10 cellular contexts compared by ENCODE assay signal in genomic region chr11:119759324-119759723, GRCh38. TPM values are rescaled to one million over a fixed set of nuclear protein-coding genes. Genes with fewer than 3 reads are reported as not detected.
DNase-seq lines count a peak whose midpoint lies in the region; ATAC-seq, FAIRE-seq and TF ChIP-seq lines count a peak whose summit lies in the region.
"Had no signal": no experiment of that assay in that cellular context is flagged by ENCODE, and none has a peak within 500 bp of the region (broad histone marks: within the 10 kb centered on the region; RNA-seq: fewer than 3 reads in every experiment).

No MANE protein-coding gene starts in this region.

- ATAC-seq in activated naive CD8-positive, alpha-beta T cell treated with anti-CD3 and anti-CD28 coated beads, Interleukin-2, amount 50 U/mL, for 24 hours: peak; percentile 60
- no peak for ATAC-seq in GM18517 (IDR thresholded peaks at IDR 0.05; ENCODE audit: unreplicated experiment)
- no peak for ATAC-seq in effector memory CD8-positive, alpha-beta T cell (replicated peaks)
- ATAC-seq: left colon had no signal

- DNase-seq in activated naive CD8-positive, alpha-beta T cell treated with anti-CD3 and anti-CD28 coated beads, Interleukin-2, amount 50 U/mL, for 24 hours: no peak
- DNase-seq in activated naive CD8-positive, alpha-beta T cell treated with anti-CD3 and anti-CD28 coated beads for 36 hours: no peak
- DNase-seq in NOMO-1 treated with dmso at 0.1 percent for 144 hours (lab: John Stamatoyannopoulos, UW; ENCODE audit: unreplicated experiment) (peak; percentile 64), erythroblast (lab: John Stamatoyannopoulos, UW) (peak; percentile 43 to 50), urothelium cell line (ENCODE audit: low spot score) (peak; percentile 63), nephron progenitor cell (no peak)
- no peak for DNase-seq in effector memory CD8-positive, alpha-beta T cell
- DNase-seq: left colon had no signal

- no peak for FAIRE-seq in urothelium cell line (lab: Jason Lieb, UNC)
- FAIRE-seq: colon had no signal

- H3K27me3 Mint-ChIP-seq in activated naive CD8-positive, alpha-beta T cell treated with anti-CD3 and anti-CD28 coated beads, Interleukin-2, amount 50 U/mL, for 24 hours: peaks cover 37% of the 10 kb centered on the region
- H3K27me3 Mint-ChIP-seq in activated naive CD8-positive, alpha-beta T cell treated with anti-CD3 and anti-CD28 coated beads for 36 hours: peaks cover 41% of the 10 kb centered on the region
- H3K27me3 Mint-ChIP-seq in nephron progenitor cell (ENCODE audit: low read depth, poor library complexity): peaks cover 18% of the 10 kb centered on the region
- peaks cover 59 to 81% of the 10 kb centered on the region in 2 donors for H3K27me3 Mint-ChIP-seq in effector memory CD8-positive, alpha-beta T cell

- H3K9me3 Mint-ChIP-seq in activated naive CD8-positive, alpha-beta T cell treated with anti-CD3 and anti-CD28 coated beads, Interleukin-2, amount 50 U/mL, for 24 hours: no peaks in the 10 kb centered on the region
- H3K9me3 Mint-ChIP-seq in activated naive CD8-positive, alpha-beta T cell treated with anti-CD3 and anti-CD28 coated beads for 36 hours: no peaks in the 10 kb centered on the region
- H3K9me3 Mint-ChIP-seq in nephron progenitor cell: no peaks in the 10 kb centered on the region
- H3K9me3 Mint-ChIP-seq in effector memory CD8-positive, alpha-beta T cell: no peaks in the 10 kb centered on the region

- H3K36me3 Mint-ChIP-seq in activated naive CD8-positive, alpha-beta T cell treated with anti-CD3 and anti-CD28 coated beads, Interleukin-2, amount 50 U/mL, for 24 hours (ENCODE audit: low read depth): no peaks in the 10 kb centered on the region
- H3K36me3 Mint-ChIP-seq in activated naive CD8-positive, alpha-beta T cell treated with anti-CD3 and anti-CD28 coated beads for 36 hours: no peaks in the 10 kb centered on the region
- no peaks in the 10 kb centered on the region for H3K36me3 Mint-ChIP-seq in nephron progenitor cell (ENCODE audit: low read depth)
- H3K36me3 Mint-ChIP-seq in effector memory CD8-positive, alpha-beta T cell (ENCODE audit: insufficient read depth): no peaks in the 10 kb centered on the region

- H3K4me3 Mint-ChIP-seq in activated naive CD8-positive, alpha-beta T cell treated with anti-CD3 and anti-CD28 coated beads, Interleukin-2, amount 50 U/mL, for 24 hours: no peak overlapping the region
- no peak overlapping the region for H3K4me3 Mint-ChIP-seq in activated naive CD8-positive, alpha-beta T cell treated with anti-CD3 and anti-CD28 coated beads for 36 hours
- H3K4me3 Mint-ChIP-seq in nephron progenitor cell: no peak overlapping the region
- no peak overlapping the region for H3K4me3 Mint-ChIP-seq in effector memory CD8-positive, alpha-beta T cell

- H3K4me1 Mint-ChIP-seq in activated naive CD8-positive, alpha-beta T cell treated with anti-CD3 and anti-CD28 coated beads, Interleukin-2, amount 50 U/mL, for 24 hours: no peaks in the 10 kb centered on the region
- H3K4me1 Mint-ChIP-seq in activated naive CD8-positive, alpha-beta T cell treated with anti-CD3 and anti-CD28 coated beads for 36 hours: peaks cover 5% of the 10 kb centered on the region
- H3K4me1 Mint-ChIP-seq in nephron progenitor cell: peaks cover 22% of the 10 kb centered on the region
- H3K4me1 Mint-ChIP-seq in effector memory CD8-positive, alpha-beta T cell (ENCODE audit: low read depth in 2 of 2): no peaks in the 10 kb centered on the region

- H3K27ac Mint-ChIP-seq in activated naive CD8-positive, alpha-beta T cell treated with anti-CD3 and anti-CD28 coated beads, Interleukin-2, amount 50 U/mL, for 24 hours: no peak overlapping the region
- no peak overlapping the region for H3K27ac Mint-ChIP-seq in activated naive CD8-positive, alpha-beta T cell treated with anti-CD3 and anti-CD28 coated beads for 36 hours
- H3K27ac Mint-ChIP-seq in nephron progenitor cell: no peak overlapping the region
- no peak overlapping the region for H3K27ac Mint-ChIP-seq in effector memory CD8-positive, alpha-beta T cell

- no peak for TF ChIP-seq CTCF in nephron progenitor cell (IDR thresholded peaks at IDR 0.05)

- TF ChIP-seq POLR2A in erythroblast (IDR thresholded peaks at IDR 0.05; ENCODE audit: low read length): no peak

RNA-seq across cellular contexts. Expression of gene NECTIN1, which starts 30.3 kb away (rescaled TPM):
- total RNA-seq in activated naive CD8-positive, alpha-beta T cell treated with anti-CD3 and anti-CD28 coated beads for 36 hours: 1 to 10 TPM; 3.2 to 3.7 TPM

Comparison
In these comparisons a context has a peak if more than half of its experiments do, and no peak if none do; other contexts are left out.
1. DNase-seq: peak in NOMO-1 treated with dmso at 0.1 percent for 144 hours (single experiment), erythroblast (2 of 2) and urothelium cell line (single experiment); none in activated naive CD8-positive, alpha-beta T cell treated with anti-CD3 and anti-CD28 coated beads, Interleukin-2, amount 50 U/mL, for 24 hours (single experiment), activated naive CD8-positive, alpha-beta T cell treated with anti-CD3 and anti-CD28 coated beads for 36 hours (single experiment), nephron progenitor cell (single experiment) and effector memory CD8-positive, alpha-beta T cell (0 of 3).